11 cellular contexts compared by ENCODE assay signal in genomic region chr1:42737257-42737656, GRCh38. TPM values are rescaled to one million over a fixed set of nuclear protein-coding genes. Genes with fewer than 3 reads are reported as not detected.
DNase-seq lines count a peak whose midpoint lies in the region; ATAC-seq and TF ChIP-seq lines count a peak whose summit lies in the region.
"Had no signal": no experiment of that assay in that cellular context is flagged by ENCODE, and none has a peak within 500 bp of the region (broad histone marks: within the 10 kb centered on the region; RNA-seq: fewer than 3 reads in every experiment).

No MANE protein-coding gene starts in this region.

- peak overlapping the region; percentile 47 for H3K27ac ChIP-seq in RWPE1
- H3K27ac ChIP-seq: upper lobe of left lung had no signal

- DNase-seq in AML-193 (lab: John Stamatoyannopoulos, UW) (peak; percentile 86 to 91), GM13977 (ENCODE audit: low spot score) (peak; percentile 59), RWPE1 (ENCODE audit: low spot score) (no peak), left cardiac atrium (no peak), AG20443 (ENCODE audit: low spot score) (no peak), NCI-H748 treated with DMSO at 0.1 percent for 48 hours (lab: John Stamatoyannopoulos, UW) (no peak)
- DNase-seq: COR-L47, T-helper 9 cell had no signal

- POLR2A ChIA-PET in RWPE1 (lab: Yijun Ruan, JAX; ENCODE audit: low non-redundant PET) = no interaction called here

- in situ Hi-C loops in GM13977 (cut with MboI; ENCODE audit: low pct_unique_long_range_greater_than_20kb, low sequenced_read_pairs, unreplicated experiment) = loop anchor here (25.0 kb wide), 1 partner anchor 400 kb away; the partner anchor contains the start of gene FOXJ3

- TF ChIP-seq CTCF in GM13977 (IDR thresholded peaks at IDR 0.05; ENCODE audit: extremely low read depth, insufficient read depth, missing control alignments) = peak; percentile 15
- no peak for TF ChIP-seq CTCF in RWPE1 (conservative IDR thresholded peaks at IDR 0.05; ENCODE audit: low read depth)

- intact Hi-C loops in left cardiac atrium (cut with DNase I) = no loop called here

- peak; percentile 30 to 38 for ATAC-seq in left cardiac atrium
- ATAC-seq in GM19351 (IDR thresholded peaks at IDR 0.05; ENCODE audit: unreplicated experiment) = no peak
- ATAC-seq in HG03135 (IDR thresholded peaks at IDR 0.05; ENCODE audit: unreplicated experiment) = no peak

- CTCF ChIA-PET in RWPE1 (lab: Yijun Ruan, JAX) = interaction anchor here (0.6 to 0.8 kb wide), 3 partner anchors 19 to 206 kb away, joined by 3 to 5 read pairs (median 3); no protein-coding TSS in a partner anchor

RNA-seq across cellular contexts. Expression of gene CLDN19, which starts 2.8 kb away (rescaled TPM):
- not detected for total RNA-seq in left cardiac atrium
- total RNA-seq: upper lobe of left lung had no signal

RNA-seq across cellular contexts. Expression of gene P3H1, which starts 29.6 kb away (rescaled TPM):
- total RNA-seq in left cardiac atrium = 10 to 100 TPM; 16.2 to 17.7 TPM

RNA-seq across cellular contexts. Expression of gene C1orf50, which starts 29.8 kb away (rescaled TPM):
- total RNA-seq in left cardiac atrium = 1 to 10 TPM; 5.1 to 7.7 TPM

RNA-seq across cellular contexts. Expression of gene TMEM269, which starts 47.5 kb away (rescaled TPM):
- under 1 TPM in 1 of 2 donors, not detected in 1; 0.13 TPM for total RNA-seq in left cardiac atrium

RNA-seq across cellular contexts. Expression of gene YBX1, which starts 55.0 kb away (rescaled TPM):
- total RNA-seq in left cardiac atrium = 100 to 1,000 TPM; 764 to 775 TPM

Comparison
In these comparisons a context has a peak if more than half of its experiments do, and no peak if none do; other contexts are left out.
1. DNase-seq: peak in AML-193 (2 of 2) and GM13977 (single experiment); none in RWPE1 (single experiment), left cardiac atrium (single experiment), AG20443 (single experiment) and NCI-H748 treated with DMSO at 0.1 percent for 48 hours (single experiment).
2. ATAC-seq: peak in left cardiac atrium (2 of 2); none in GM19351 (single experiment) and HG03135 (single experiment).